Comparison of ENCODE assay signal across 12 cellular contexts in genomic region chr21:45248301-45248892, GRCh38. TPM values are rescaled to one million over a fixed set of nuclear protein-coding genes. Genes with fewer than 3 reads are reported as not detected.
DNase-seq lines count a peak whose midpoint lies in the region; ATAC-seq and TF ChIP-seq lines count a peak whose summit lies in the region.
"Had no signal": no experiment of that assay in that cellular context is flagged by ENCODE, and none has a peak within 500 bp of the region (broad histone marks: within the 10 kb centered on the region; RNA-seq: fewer than 3 reads in every experiment).

No MANE protein-coding gene starts in this region.

- no peak for TF ChIP-seq CTCF in HEK293 (tag by site-specific recombination; IDR thresholded peaks at IDR 0.05)
- no peak for TF ChIP-seq CTCF in WTC11 (IDR thresholded peaks at IDR 0.05)
- TF ChIP-seq CTCF in glutamatergic neuron (IDR thresholded peaks at IDR 0.05; ENCODE audit: partially characterized antibody, unreplicated experiment) = no peak

- H3K27me3 Mint-ChIP-seq in WTC11 (ENCODE audit: low read depth) (peaks cover 13% of the 10 kb centered on the region), glutamatergic neuron (ENCODE audit: unreplicated experiment) (peaks cover 2% of the 10 kb centered on the region)
- H3K27me3 Mint-ChIP-seq in CD4-positive, alpha-beta memory T cell = peaks cover 2 to 4% of the 10 kb centered on the region in 2 donors

- POLR2A ChIA-PET in HEK293 (lab: Yijun Ruan, JAX) = interaction anchor here (0.7 kb wide), 1 partner anchor 9 kb away, joined by 3 read pairs; no protein-coding TSS in a partner anchor
- POLR2A ChIA-PET in WTC11 (lab: Charles Lee) = interaction anchor here (0.5 kb wide), 1 partner anchor 712 kb away, joined by 4 read pairs; no protein-coding TSS in a partner anchor
- POLR2A ChIA-PET in CD4-positive, alpha-beta memory T cell (lab: Charles Lee; ENCODE audit: partially characterized antibody) = no interaction called here

- H3K9me3 Mint-ChIP-seq in WTC11 (peaks cover 30% of the 10 kb centered on the region), glutamatergic neuron (ENCODE audit: unreplicated experiment) (peaks cover 8% of the 10 kb centered on the region)
- peaks cover 0 to 13% (median 10%) of the 10 kb centered on the region in 8 donors for H3K9me3 Mint-ChIP-seq in CD4-positive, alpha-beta memory T cell

- H3K4me3 ChIP-seq in HEK293 (ENCODE audit: low read depth, low read length) (no peak overlapping the region), skeletal muscle cell (ENCODE audit: low read depth, low read length) (peak overlapping the region; percentile 13)
- H3K4me3 ChIP-seq in CD4-positive, alpha-beta memory T cell (ENCODE audit: low read length in 2 of 2) = no peak overlapping the region
- H3K4me3 ChIP-seq: lung had no signal

- H3K36me3 Mint-ChIP-seq in WTC11 (peaks cover 14% of the 10 kb centered on the region), glutamatergic neuron (ENCODE audit: unreplicated experiment) (peaks cover 19% of the 10 kb centered on the region)
- H3K36me3 Mint-ChIP-seq in CD4-positive, alpha-beta memory T cell = peaks cover 0 to 10% of the 10 kb centered on the region in 2 donors

- peak overlapping the region; percentile 58 for H3K4me3 Mint-ChIP-seq in WTC11
- peak overlapping the region; percentile 44 for H3K4me3 Mint-ChIP-seq in glutamatergic neuron (ENCODE audit: unreplicated experiment)
- H3K4me3 Mint-ChIP-seq in CD4-positive, alpha-beta memory T cell = no peak overlapping the region
- H3K4me3 Mint-ChIP-seq: activated CD4-positive, alpha-beta T cell treated with anti-CD3 and anti-CD28 coated beads, Interleukin-2, amount 10 ng/mL, durations not matched to agents 7 days and 5 days; T-cell had no signal

- no peak overlapping the region for H3K27ac ChIP-seq in HEK293 (ENCODE audit: extremely low read depth, low read depth, low read length)
- no peak overlapping the region for H3K27ac ChIP-seq in CD4-positive, alpha-beta memory T cell (ENCODE audit: low read depth, low read length)

- H3K4me1 Mint-ChIP-seq in WTC11 (peaks cover 17% of the 10 kb centered on the region), glutamatergic neuron (ENCODE audit: low read depth, unreplicated experiment) (peaks cover 14% of the 10 kb centered on the region)
- H3K4me1 Mint-ChIP-seq in CD4-positive, alpha-beta memory T cell = no peaks in the 10 kb centered on the region
- H3K4me1 Mint-ChIP-seq: activated CD4-positive, alpha-beta T cell treated with anti-CD3 and anti-CD28 coated beads, Interleukin-2, amount 10 ng/mL, durations not matched to agents 7 days and 5 days; T-cell had no signal

- no peaks in the 10 kb centered on the region for H3K27me3 ChIP-seq in CD4-positive, alpha-beta memory T cell (ENCODE audit: insufficient read depth, low read length)

- CTCF ChIA-PET in HEK293 (lab: Yijun Ruan, JAX) = interaction anchor here (0.8 to 2.0 kb wide), 2 partner anchors 111 to 533 kb away, joined by 4 to 11 read pairs; no protein-coding TSS in a partner anchor
- CTCF ChIA-PET in WTC11 (lab: Charles Lee) = interaction anchor here (0.6 to 2.1 kb wide), 16 partner anchors 8 to 671 kb away, joined by 3 to 16 read pairs (median 5); partner anchors contain the start of gene POFUT2
- CTCF ChIA-PET in CD4-positive, alpha-beta memory T cell (lab: Charles Lee; ENCODE audit: partially characterized antibody) = no interaction called here

- no peak overlapping the region for H3K27ac Mint-ChIP-seq in WTC11
- H3K27ac Mint-ChIP-seq in glutamatergic neuron (ENCODE audit: unreplicated experiment) = no peak overlapping the region
- no peak overlapping the region for H3K27ac Mint-ChIP-seq in CD4-positive, alpha-beta memory T cell
- H3K27ac Mint-ChIP-seq: activated CD4-positive, alpha-beta T cell treated with anti-CD3 and anti-CD28 coated beads, Interleukin-2, amount 10 ng/mL, durations not matched to agents 7 days and 5 days; T-cell had no signal

- intact Hi-C loops in CD4-positive, alpha-beta memory T cell (cut with micrococcal nuclease) = no loop called here

- DNase-seq in WTC11 (ENCODE audit: low spot score) (no peak), glutamatergic neuron (no peak), skeletal muscle cell (ENCODE audit: low read depth) (no peak)
- DNase-seq in CD4-positive, alpha-beta memory T cell = no peak
- DNase-seq in activated CD4-positive, alpha-beta T cell treated with anti-CD3 and anti-CD28 coated beads for 48 hours = no peak
- DNase-seq: activated CD4-positive, alpha-beta T cell treated with anti-CD3 and anti-CD28 coated beads, Interleukin-2, amount 10 ng/mL, durations not matched to agents 7 days and 5 days; activated naive CD4-positive, alpha-beta T cell; NCI-H1436 treated with DMSO at 0.1 percent for 48 hours; T-cell had no signal

- H3K9me3 ChIP-seq in HEK293 (ENCODE audit: control insufficient read depth, insufficient read depth, low read depth, low read length) = no peaks in the 10 kb centered on the region
- H3K9me3 ChIP-seq in CD4-positive, alpha-beta memory T cell (ENCODE audit: control insufficient read depth in 1 of 2, low read length in 2 of 2) = peaks cover 0 to 3% of the 10 kb centered on the region in 2 donors

- H3K4me1 ChIP-seq in HEK293 (ENCODE audit: control insufficient read depth, insufficient read depth, low read length) = no peaks in the 10 kb centered on the region
- no peaks in the 10 kb centered on the region for H3K4me1 ChIP-seq in CD4-positive, alpha-beta memory T cell (ENCODE audit: insufficient read depth, low read length)

- H3K36me3 ChIP-seq in HEK293 (ENCODE audit: control insufficient read depth in 2 of 2, insufficient read depth in 1 of 2, low read length in 2 of 2) = no peaks in the 10 kb centered on the region
- no peaks in the 10 kb centered on the region for H3K36me3 ChIP-seq in CD4-positive, alpha-beta memory T cell (ENCODE audit: insufficient read depth, low read length)

- ATAC-seq in WTC11 (peak; percentile 75), GM19463 (IDR thresholded peaks at IDR 0.05; ENCODE audit: unreplicated experiment) (no peak)
- ATAC-seq: T-cell had no signal

TF ChIP-seq in HEK293, 187 proteins besides CTCF, POLR2A, EP300 and RAD21 (continues in another document):
- TF ChIP-seq ZBTB11 (tag by site-specific recombination; conservative IDR thresholded peaks at IDR 0.05; ENCODE audit: low read depth) = no peak
- TF ChIP-seq TRIM28 (IDR thresholded peaks at IDR 0.05; ENCODE audit: borderline replicate concordance, low read length) = 0 out of 2 replicates have a peak, but pooled peaks have one; percentile 48
- peak; percentile 22; the same call in 1 of the 2 replicates for TF ChIP-seq ZBTB17 (tag by site-specific recombination; IDR thresholded peaks at IDR 0.05)

TF ChIP-seq in WTC11, 78 proteins besides CTCF, POLR2A, EP300 and RAD21 (continues in another document):
- no peak for TF ChIP-seq CBFB (CRISPR knock-in tag; IDR thresholded peaks at IDR 0.05; ENCODE audit: low read depth)
- TF ChIP-seq, protein P1, sequence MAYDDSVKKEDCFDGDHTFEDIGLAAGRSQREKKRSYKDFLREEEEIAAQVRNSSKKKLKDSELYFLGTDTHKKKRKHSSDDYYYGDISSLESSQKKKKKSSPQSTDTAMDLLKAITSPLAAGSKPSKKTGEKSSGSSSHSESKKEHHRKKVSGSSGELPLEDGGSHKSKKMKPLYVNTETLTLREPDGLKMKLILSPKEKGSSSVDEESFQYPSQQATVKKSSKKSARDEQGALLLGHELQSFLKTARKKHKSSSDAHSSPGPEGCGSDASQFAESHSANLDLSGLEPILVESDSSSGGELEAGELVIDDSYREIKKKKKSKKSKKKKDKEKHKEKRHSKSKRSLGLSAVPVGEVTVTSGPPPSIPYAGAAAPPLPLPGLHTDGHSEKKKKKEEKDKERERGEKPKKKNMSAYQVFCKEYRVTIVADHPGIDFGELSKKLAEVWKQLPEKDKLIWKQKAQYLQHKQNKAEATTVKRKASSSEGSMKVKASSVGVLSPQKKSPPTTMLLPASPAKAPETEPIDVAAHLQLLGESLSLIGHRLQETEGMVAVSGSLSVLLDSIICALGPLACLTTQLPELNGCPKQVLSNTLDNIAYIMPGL (CRISPR knock-in tag; IDR thresholded peaks at IDR 0.05) = no peak
- no peak for TF ChIP-seq NFE2L1 (CRISPR knock-in tag; IDR thresholded peaks at IDR 0.05)
- no peak for TF ChIP-seq TEAD4 (CRISPR knock-in tag; IDR thresholded peaks at IDR 0.05)
- TF ChIP-seq AR (CRISPR knock-in tag; IDR thresholded peaks at IDR 0.05) = no peak
- no peak for TF ChIP-seq MXD4 (CRISPR knock-in tag; IDR thresholded peaks at IDR 0.05; ENCODE audit: borderline replicate concordance)
- no peak for TF ChIP-seq CREM (CRISPR knock-in tag; IDR thresholded peaks at IDR 0.05)
- TF ChIP-seq ELF4 (CRISPR knock-in tag; IDR thresholded peaks at IDR 0.05; ENCODE audit: low read depth) = no peak
- TF ChIP-seq SOX15 (CRISPR knock-in tag; IDR thresholded peaks at IDR 0.05) = no peak
- TF ChIP-seq EMX1 (CRISPR knock-in tag; IDR thresholded peaks at IDR 0.05) = no peak
- TF ChIP-seq GRHL2 (CRISPR knock-in tag; IDR thresholded peaks at IDR 0.05; ENCODE audit: insufficient replicate concordance, severe bottlenecking) = no peak
- TF ChIP-seq SP1 (CRISPR knock-in tag; conservative IDR thresholded peaks at IDR 0.05) = no peak

RNA-seq across cellular contexts. Expression of gene POFUT2, which starts 39.3 kb away (rescaled TPM):
- 37.1 to 41.4 TPM (median 39.7 TPM) in 3 replicates for total RNA-seq in WTC11 (2021)
- 31.9 TPM for total RNA-seq in glutamatergic neuron (ENCODE audit: unreplicated experiment)
- total RNA-seq in CD4-positive, alpha-beta memory T cell = 10 to 100 TPM; 40.1 to 40.8 TPM
- 1 to 10 TPM; 2.8 to 5.7 TPM for polyA plus RNA-seq in CD4-positive, alpha-beta memory T cell

Comparison
In these comparisons a context has a peak if more than half of its experiments do, and no peak if none do; other contexts are left out.
1. H3K4me3 Mint-ChIP-seq: peak in WTC11 (single experiment) and glutamatergic neuron (single experiment); none in CD4-positive, alpha-beta memory T cell (0 of 8).